In the genomic region with DNA sequence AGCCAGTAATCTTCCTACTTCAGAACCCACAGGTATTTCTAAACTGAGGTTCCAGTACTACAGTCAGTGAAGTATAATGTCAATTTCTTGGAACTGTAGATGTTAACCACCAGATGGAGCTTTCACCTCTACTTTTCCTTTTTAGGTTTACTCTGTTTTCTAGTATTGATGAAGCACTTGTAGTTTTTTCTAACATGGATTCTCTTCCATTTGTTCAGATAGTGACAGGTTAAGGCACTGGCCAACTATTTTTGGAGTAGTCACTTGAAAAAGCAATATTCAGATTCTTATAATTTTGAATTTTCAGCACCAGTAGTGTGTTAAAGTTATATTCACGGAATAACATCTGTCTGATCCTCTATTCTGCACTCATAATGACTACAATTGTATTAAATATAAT, we compare ENCODE assay signal across 9 cellular contexts. TPM values are rescaled to one million over a fixed set of nuclear protein-coding genes. Genes with fewer than 3 reads are reported as not detected.
DNase-seq lines count a peak whose midpoint lies in the region; ATAC-seq, FAIRE-seq and TF ChIP-seq lines count a peak whose summit lies in the region.
"Had no signal": no experiment of that assay in that cellular context is flagged by ENCODE, and none has a peak within 500 bp of the region (broad histone marks: within the 10 kb centered on the region; RNA-seq: fewer than 3 reads in every experiment).

No MANE protein-coding gene starts in this region.

- intact Hi-C loops in esophagus squamous epithelium (cut with DNase I) = loop anchor here (10.0 kb wide), 1 partner anchor 327 kb away; a partner anchor contains a TSS

- POLR2A ChIA-PET in activated CD4-positive, alpha-beta T cell treated with anti-CD3 and anti-CD28 coated beads, Interleukin-2, amount 10 ng/mL, durations not matched to agents 7 days and 5 days (lab: Charles Lee) = no interaction called here

- H3K36me3 ChIP-seq in OCI-LY3 (replicated peaks; ENCODE audit: low read depth, low read length) (no peaks in the 10 kb centered on the region), esophagus squamous epithelium (no peaks in the 10 kb centered on the region)

- no peak overlapping the region for H3K9ac ChIP-seq in OCI-LY3 (ENCODE audit: low read length)

- H3K4me1 ChIP-seq in OCI-LY3 (ENCODE audit: low read length) (peaks cover 18% of the 10 kb centered on the region), esophagus squamous epithelium (peaks cover 7 to 18% (median 8%) of the 10 kb centered on the region in 3 donors)
- H3K4me1 ChIP-seq: Caco-2 had no signal

- no peaks in the 10 kb centered on the region for H3K9me3 Mint-ChIP-seq in activated CD4-positive, alpha-beta T cell treated with anti-CD3 and anti-CD28 coated beads, Interleukin-2, amount 10 ng/mL, durations not matched to agents 7 days and 5 days

- H3K36me3 Mint-ChIP-seq in activated CD4-positive, alpha-beta T cell treated with anti-CD3 and anti-CD28 coated beads, Interleukin-2, amount 10 ng/mL, durations not matched to agents 7 days and 5 days (ENCODE audit: low read depth) = peaks cover 1% of the 10 kb centered on the region

- no peak overlapping the region for H3K4me3 Mint-ChIP-seq in activated CD4-positive, alpha-beta T cell treated with anti-CD3 and anti-CD28 coated beads, Interleukin-2, amount 10 ng/mL, durations not matched to agents 7 days and 5 days

- no peaks in the 10 kb centered on the region for H3K27me3 Mint-ChIP-seq in activated CD4-positive, alpha-beta T cell treated with anti-CD3 and anti-CD28 coated beads, Interleukin-2, amount 10 ng/mL, durations not matched to agents 7 days and 5 days

- WGBS in esophagus squamous epithelium, 2 donors = 94 to 95% methylated on average over 1 of the region's 1 CpG

- H3K9me3 ChIP-seq in OCI-LY3 (ENCODE audit: insufficient read depth, low read length) = no peaks in the 10 kb centered on the region
- H3K9me3 ChIP-seq in esophagus squamous epithelium = no peaks in the 10 kb centered on the region
- H3K9me3 ChIP-seq: Caco-2 had no signal

- peaks cover 12% of the 10 kb centered on the region for H3K79me2 ChIP-seq in OCI-LY3 (ENCODE audit: low read length)

- no peak for FAIRE-seq in urothelium cell line (lab: Jason Lieb, UNC)

- TF ChIP-seq CTCF in OCI-LY3 (IDR thresholded peaks at IDR 0.05; ENCODE audit: low read depth, low read length) (peak; percentile 58), esophagus squamous epithelium (IDR thresholded peaks at IDR 0.05) (peak in 5 of 6 experiments; percentile 28 to 61 (median 40))

- no peak overlapping the region for H3K4me3 ChIP-seq in OCI-LY3 (ENCODE audit: low read length)
- H3K4me3 ChIP-seq in esophagus squamous epithelium = no peak overlapping the region

- no peak overlapping the region for H3K27ac Mint-ChIP-seq in activated CD4-positive, alpha-beta T cell treated with anti-CD3 and anti-CD28 coated beads, Interleukin-2, amount 10 ng/mL, durations not matched to agents 7 days and 5 days

- peak; percentile 17 to 31 for DNase-seq in NCI-H2081 (lab: John Stamatoyannopoulos, UW)
- no peak for DNase-seq in NCI-H2081 treated with DMSO at 0.1 percent for 48 hours (lab: John Stamatoyannopoulos, UW)
- DNase-seq in esophagus squamous epithelium (lab: John Stamatoyannopoulos, UW) = no peak
- peak; percentile 39 for DNase-seq in urothelium cell line (ENCODE audit: low spot score)
- DNase-seq in activated CD4-positive, alpha-beta T cell treated with anti-CD3 and anti-CD28 coated beads, Interleukin-2, amount 10 ng/mL, durations not matched to agents 7 days and 5 days = no peak
- no peak for DNase-seq in activated CD4-positive, alpha-beta T cell treated with anti-CD3 and anti-CD28 coated beads for 48 hours

- peaks cover 22% of the 10 kb centered on the region for H3K4me1 Mint-ChIP-seq in activated CD4-positive, alpha-beta T cell treated with anti-CD3 and anti-CD28 coated beads, Interleukin-2, amount 10 ng/mL, durations not matched to agents 7 days and 5 days

- H3K27me3 ChIP-seq in OCI-LY3 (ENCODE audit: low read depth, low read length) (no peaks in the 10 kb centered on the region), esophagus squamous epithelium (no peaks in the 10 kb centered on the region)

- TF ChIP-seq POLR2A in esophagus squamous epithelium (IDR thresholded peaks at IDR 0.05) = no peak

- H4K20me1 ChIP-seq in OCI-LY3 (ENCODE audit: insufficient read depth, low read length) = no peaks in the 10 kb centered on the region

- CTCF ChIA-PET in activated CD4-positive, alpha-beta T cell treated with anti-CD3 and anti-CD28 coated beads, Interleukin-2, amount 10 ng/mL, durations not matched to agents 7 days and 5 days (lab: Charles Lee) = interaction anchor here (1.0 kb wide), 2 partner anchors 9 to 196 kb away, joined by 3 to 4 read pairs; no protein-coding TSS in a partner anchor

- H3K4me2 ChIP-seq in OCI-LY3 (ENCODE audit: low read length) = no peak overlapping the region

- peak; percentile 25 for ATAC-seq in HG03103 (IDR thresholded peaks at IDR 0.05; ENCODE audit: low read depth, unreplicated experiment)

- no peak overlapping the region for H2AFZ ChIP-seq in OCI-LY3 (ENCODE audit: low read depth, low read length)

- H3K27ac ChIP-seq in OCI-LY3 (ENCODE audit: low read length) = no peak overlapping the region
- H3K27ac ChIP-seq in esophagus squamous epithelium = no peak overlapping the region

RNA-seq across cellular contexts. Expression of a gene that starts 4.6 kb away (rescaled TPM):
- total RNA-seq in esophagus squamous epithelium = 10 to 100 TPM; 25.1 to 52.5 (median 42.2) TPM
- 10 to 100 TPM; 49.4 to 61.7 TPM for total RNA-seq in activated CD4-positive, alpha-beta T cell treated with anti-CD3 and anti-CD28 coated beads, Interleukin-2, amount 10 ng/mL, durations not matched to agents 7 days and 5 days

RNA-seq across cellular contexts. Expression of a gene that starts 6.5 kb away (rescaled TPM):
- 10 to 100 TPM in 3 of 4 donors, 1 to 10 TPM in 1; 9.7 to 19.8 (median 19.0) TPM for total RNA-seq in esophagus squamous epithelium
- total RNA-seq in activated CD4-positive, alpha-beta T cell treated with anti-CD3 and anti-CD28 coated beads, Interleukin-2, amount 10 ng/mL, durations not matched to agents 7 days and 5 days = 10 to 100 TPM; 20.4 to 21.2 TPM

Comparison
In these comparisons a context has a peak if more than half of its experiments do, and no peak if none do; other contexts are left out.
1. DNase-seq: peak in NCI-H2081 (2 of 2) and urothelium cell line (single experiment); none in NCI-H2081 treated with DMSO at 0.1 percent for 48 hours (single experiment), esophagus squamous epithelium (single experiment), activated CD4-positive, alpha-beta T cell treated with anti-CD3 and anti-CD28 coated beads, Interleukin-2, amount 10 ng/mL, durations not matched to agents 7 days and 5 days (single experiment) and activated CD4-positive, alpha-beta T cell treated with anti-CD3 and anti-CD28 coated beads for 48 hours (single experiment).